Comparison of ENCODE assay signal across 8 cellular contexts in genomic region chr14:103385994-103386491, GRCh38. TPM values are rescaled to one million over a fixed set of nuclear protein-coding genes. Genes with fewer than 3 reads are reported as not detected.
DNase-seq lines count a peak whose midpoint lies in the region; ATAC-seq and TF ChIP-seq lines count a peak whose summit lies in the region.

No MANE protein-coding gene starts in this region.

- peaks cover 62% of the 10 kb centered on the region for H3K4me1 Mint-ChIP-seq in CD14-positive monocyte

- peak overlapping the region; percentile 92 for H3K23ac ChIP-seq in neuronal stem cell (ENCODE audit: low read depth, low read length, poor library complexity)

- H4K91ac ChIP-seq in neuronal stem cell (ENCODE audit: low read depth, low read length, poor library complexity): no peak overlapping the region

- H3K27me3 ChIP-seq in neuronal stem cell (ENCODE audit: control insufficient read depth in 3 of 3, insufficient read depth in 3 of 3, low read depth in 1 of 3, low read length in 3 of 3): peaks cover 0 to under 1% (median 0%) of the 10 kb centered on the region in 3 experiments

- H2BK5ac ChIP-seq in neuronal stem cell (ENCODE audit: low read length): peak overlapping the region; percentile 99

- H3K27ac Mint-ChIP-seq in CD14-positive monocyte: peak overlapping the region; percentile 89 to 98 (median 96)

- peak overlapping the region; percentile 83 for H3K18ac ChIP-seq in neuronal stem cell (ENCODE audit: low read length)

- H3K14ac ChIP-seq in neuronal stem cell (ENCODE audit: low read length): peak overlapping the region; percentile 40

- no peak overlapping the region for H4K8ac ChIP-seq in neuronal stem cell (ENCODE audit: low read depth, low read length)

- TF ChIP-seq CTCF in CD14-positive monocyte (IDR thresholded peaks at IDR 0.05) (no peak), fibroblast of the aortic adventitia (IDR thresholded peaks at IDR 0.05; ENCODE audit: insufficient read depth, low read length) (no peak)

- no peak overlapping the region for H2BK120ac ChIP-seq in neuronal stem cell (ENCODE audit: low read depth, low read length)

- peak overlapping the region; percentile 95 for H2AK5ac ChIP-seq in neuronal stem cell (ENCODE audit: low read depth, low read length)

- DNase-seq in CD14-positive monocyte (ENCODE audit: low spot score) (peak; percentile 47), NCI-H146 treated with DMSO at 0.1 percent for 48 hours (lab: John Stamatoyannopoulos, UW; ENCODE audit: unreplicated experiment) (peak; percentile 68), activated T-helper 1 cell treated with Interleukin-2 at 50 U/mL for 16 hours (ENCODE audit: low read depth) (peak; percentile 15), fibroblast of the aortic adventitia (ENCODE audit: low read depth) (peak; percentile 31), neuronal stem cell (ENCODE audit: low spot score) (no peak), middle frontal gyrus (ENCODE audit: extremely low spot score, low spot score) (no peak)

- H3K36me3 Mint-ChIP-seq in CD14-positive monocyte: peaks cover 0 to 3% of the 10 kb centered on the region in 2 donors

- H2BK15ac ChIP-seq in neuronal stem cell (ENCODE audit: low read length): no peak overlapping the region

- H3K36me3 ChIP-seq in neuronal stem cell (replicated peaks in 1 of 2; ENCODE audit: control insufficient read depth in 2 of 2, insufficient read depth in 2 of 2, low read length in 2 of 2): peaks cover 0 to 8% of the 10 kb centered on the region in 2 donors

- H3K9me3 Mint-ChIP-seq in CD14-positive monocyte: no peaks in the 10 kb centered on the region

- intact Hi-C loops in CD14-positive monocyte (cut with micrococcal nuclease): loop anchor here in 1 of 2 donors (5.0 kb wide), 1 partner anchor 39 kb away; no protein-coding TSS in a partner anchor

- WGBS in neuronal stem cell (ENCODE audit: extremely low coverage in 2 of 2, insufficient read length in 2 of 2, insufficient replicate concordance in 1 of 2), 2 donors: no CpG with 5 or more reads among the region's 31 CpGs

- peak overlapping the region; percentile 98 for H3K4me3 ChIP-seq in fibroblast of the aortic adventitia (ENCODE audit: low read depth, low read length)
- peak overlapping the region; percentile 99 for H3K4me3 ChIP-seq in neuronal stem cell (ENCODE audit: low read length in 2 of 2)

- peak overlapping the region; percentile 96 to 98 for H3K4me3 Mint-ChIP-seq in CD14-positive monocyte

- no peaks in the 10 kb centered on the region for H3K27me3 Mint-ChIP-seq in CD14-positive monocyte (ENCODE audit: low read depth in 3 of 3)

- peak overlapping the region; percentile 97 for H2AFZ ChIP-seq in neuronal stem cell (ENCODE audit: low read length)

- peaks cover 0 to 6% of the 10 kb centered on the region in 2 donors for H3K9me3 ChIP-seq in neuronal stem cell (replicated peaks in 1 of 2; ENCODE audit: control insufficient read depth in 2 of 2, insufficient read depth in 1 of 2, low read depth in 1 of 2, low read length in 2 of 2)

- peak overlapping the region; percentile 81 for H3K4me2 ChIP-seq in neuronal stem cell (ENCODE audit: insufficient read depth, low read length, poor library complexity, severe bottlenecking)

- H3K79me1 ChIP-seq in neuronal stem cell (ENCODE audit: low read depth, low read length): peaks cover 7% of the 10 kb centered on the region

- H3K4me1 ChIP-seq in neuronal stem cell (ENCODE audit: control insufficient read depth in 2 of 2, insufficient read depth in 1 of 2, low read depth in 1 of 2, low read length in 2 of 2): peaks cover 3 to 7% of the 10 kb centered on the region in 2 donors

- H3K27ac ChIP-seq in neuronal stem cell (replicated peaks; ENCODE audit: low read length): peak overlapping the region; percentile 93

- peak overlapping the region; percentile 99 for H3K9ac ChIP-seq in neuronal stem cell (ENCODE audit: low read depth, low read length, poor library complexity)

- no peak overlapping the region for H3K4ac ChIP-seq in neuronal stem cell (ENCODE audit: low read length)

- peak; percentile 6 for ATAC-seq in GM21619 (IDR thresholded peaks at IDR 0.05; ENCODE audit: unreplicated experiment)
- no peak for ATAC-seq in HG03342 (IDR thresholded peaks at IDR 0.05; ENCODE audit: unreplicated experiment)

- no peak overlapping the region for H2BK12ac ChIP-seq in neuronal stem cell (ENCODE audit: low read length)

RNA-seq across cellular contexts. Expression of gene MARK3, which starts 0.8 kb away (rescaled TPM):
- 10 to 100 TPM; 29.3 to 44.7 TPM for polyA plus RNA-seq in CD14-positive monocyte
- total RNA-seq in fibroblast of the aortic adventitia (ENCODE audit: low replicate concordance): 67.7 and 79.5 TPM in 2 replicates
- 55.4 TPM for polyA plus RNA-seq in neuronal stem cell (2013, experiment 1 of 2)
- polyA plus RNA-seq in neuronal stem cell (2013, experiment 2 of 2): 55.0 TPM

RNA-seq across cellular contexts. Expression of gene EIF5, which starts 52.0 kb away (rescaled TPM):
- 100 to 1,000 TPM; 163 to 191 TPM for polyA plus RNA-seq in CD14-positive monocyte
- total RNA-seq in fibroblast of the aortic adventitia (ENCODE audit: low replicate concordance): 322 and 328 TPM in 2 replicates
- polyA plus RNA-seq in neuronal stem cell (2013, experiment 1 of 2): 304 TPM
- 312 TPM for polyA plus RNA-seq in neuronal stem cell (2013, experiment 2 of 2)

Comparison
In these comparisons a context has a peak if more than half of its experiments do, and no peak if none do; other contexts are left out.
1. DNase-seq: peak in CD14-positive monocyte (single experiment), NCI-H146 treated with DMSO at 0.1 percent for 48 hours (single experiment), activated T-helper 1 cell treated with Interleukin-2 at 50 U/mL for 16 hours (single experiment) and fibroblast of the aortic adventitia (single experiment); none in neuronal stem cell (single experiment) and middle frontal gyrus (single experiment).